Comparison of ENCODE assay signal across 8 cellular contexts in genomic region chr5:119578937-119579336, GRCh38. TPM values are rescaled to one million over a fixed set of nuclear protein-coding genes. Genes with fewer than 3 reads are reported as not detected.
DNase-seq lines count a peak whose midpoint lies in the region; ATAC-seq and TF ChIP-seq lines count a peak whose summit lies in the region.

No MANE protein-coding gene starts in this region.

- H3K36me3 ChIP-seq in esophagus squamous epithelium: no peaks in the 10 kb centered on the region

- ATAC-seq in GM18508 (IDR thresholded peaks at IDR 0.05; ENCODE audit: insufficient read depth, unreplicated experiment) (peak; percentile 52), HG02798 (IDR thresholded peaks at IDR 0.05; ENCODE audit: poor library complexity, unreplicated experiment) (peak; percentile 80)

- TF ChIP-seq POLR2A in NB4 (IDR thresholded peaks at IDR 0.05; ENCODE audit: extremely low read depth, insufficient read length): no peak
- no peak for TF ChIP-seq POLR2A in esophagus squamous epithelium (IDR thresholded peaks at IDR 0.05)

- 61 to 71% methylated on average over 3 of the region's 3 CpGs for WGBS in esophagus squamous epithelium, 2 donors

- H3K9me3 ChIP-seq in esophagus squamous epithelium: no peaks in the 10 kb centered on the region

- no peaks in the 10 kb centered on the region for H3K27me3 ChIP-seq in esophagus squamous epithelium

- peak; percentile 68 for DNase-seq in A172 (ENCODE audit: low spot score)
- DNase-seq in NB4 (ENCODE audit: low read depth): peak; percentile 71
- no peak for DNase-seq in astrocyte of the cerebellum (ENCODE audit: low read depth)
- peak; percentile 29 for DNase-seq in renal cortical epithelial cell (ENCODE audit: low read depth)
- no peak for DNase-seq in esophagus squamous epithelium (lab: John Stamatoyannopoulos, UW)
- no peak for DNase-seq in DMS79 (lab: John Stamatoyannopoulos, UW)

- H3K4me3 ChIP-seq in NB4 (ENCODE audit: low read depth, low read length) (no peak overlapping the region), astrocyte of the cerebellum (ENCODE audit: low read depth, low read length) (no peak overlapping the region), esophagus squamous epithelium (no peak overlapping the region)

- intact Hi-C loops in esophagus squamous epithelium (cut with DNase I): no loop called here

- no peak overlapping the region for H3K27ac ChIP-seq in esophagus squamous epithelium

- TF ChIP-seq CTCF in NB4 (IDR thresholded peaks at IDR 0.05; ENCODE audit: low read depth, low read length) (peak; percentile 48), astrocyte of the cerebellum (IDR thresholded peaks at IDR 0.05; ENCODE audit: low read depth, low read length, missing control alignments) (peak; percentile 17), esophagus squamous epithelium (IDR thresholded peaks at IDR 0.05) (peak in 1 of 6 experiments; percentile 25)

- no peaks in the 10 kb centered on the region for H3K4me1 ChIP-seq in esophagus squamous epithelium

- in situ Hi-C loops in astrocyte of the cerebellum (cut with HindIII; ENCODE audit: low sequenced_read_pairs): no loop called here

RNA-seq across cellular contexts. Expression of gene FAM170A, which starts 50.4 kb away (rescaled TPM):
- not detected in 2 replicates for total RNA-seq in A172 (2014; rRNA removed; shearing (Covaris generic))
- total RNA-seq in renal cortical epithelial cell: not detected in 2 replicates
- not detected for total RNA-seq in esophagus squamous epithelium

Comparison
In these comparisons a context has a peak if more than half of its experiments do, and no peak if none do; other contexts are left out.
1. DNase-seq: peak in A172 (single experiment), NB4 (single experiment) and renal cortical epithelial cell (single experiment); none in astrocyte of the cerebellum (single experiment), esophagus squamous epithelium (single experiment) and DMS79 (single experiment).